In genomic region chr1:159938221-159938852, GRCh38 we compare ENCODE assay signal across 14 cellular contexts. TPM values are rescaled to one million over a fixed set of nuclear protein-coding genes. Genes with fewer than 3 reads are reported as not detected.
DNase-seq lines count a peak whose midpoint lies in the region; ATAC-seq and TF ChIP-seq lines count a peak whose summit lies in the region.
"Had no signal": no experiment of that assay in that cellular context is flagged by ENCODE, and none has a peak within 500 bp of the region (broad histone marks: within the 10 kb centered on the region; RNA-seq: fewer than 3 reads in every experiment).

No MANE protein-coding gene starts in this region.

- intact Hi-C loops in activated CD4-positive, alpha-beta T cell treated with anti-CD3 and anti-CD28 coated beads for 36 hours (cut with DNase I, micrococcal nuclease) = loop anchor here (5.0 kb wide), 2 partner anchors 144 to 439 kb away; partner anchors contain the start of gene KCNJ9 (in 1 of the 2)

- no peak for TF ChIP-seq CTCF in endothelial cell (IDR thresholded peaks at IDR 0.05; ENCODE audit: unreplicated experiment)

- no peaks in the 10 kb centered on the region for H3K9me3 Mint-ChIP-seq in activated CD4-positive, alpha-beta T cell treated with anti-CD3 and anti-CD28 coated beads for 36 hours (ENCODE audit: low read depth)
- no peaks in the 10 kb centered on the region for H3K9me3 Mint-ChIP-seq in endothelial cell (ENCODE audit: unreplicated experiment)
- no peaks in the 10 kb centered on the region for H3K9me3 Mint-ChIP-seq in stimulated activated naive B cell treated with anti-CD40 and anti-IgM and Interleukin-4, amounts not matched to agents 10 μg/mL and 1 μg/mL and 100 μg/mL, for 72 hours
- H3K9me3 Mint-ChIP-seq: naive thymus-derived CD8-positive, alpha-beta T cell had no signal

- no peak overlapping the region for H3K4me3 Mint-ChIP-seq in activated CD4-positive, alpha-beta T cell treated with anti-CD3 and anti-CD28 coated beads for 36 hours
- H3K4me3 Mint-ChIP-seq in endothelial cell (ENCODE audit: unreplicated experiment) = no peak overlapping the region
- no peak overlapping the region for H3K4me3 Mint-ChIP-seq in stimulated activated naive B cell treated with anti-CD40 and anti-IgM and Interleukin-4, amounts not matched to agents 10 μg/mL and 1 μg/mL and 100 μg/mL, for 72 hours
- H3K4me3 Mint-ChIP-seq: activated naive CD8-positive, alpha-beta T cell; naive thymus-derived CD8-positive, alpha-beta T cell had no signal

- peak; percentile 42 for ATAC-seq in activated CD4-positive, alpha-beta T cell treated with anti-CD3 and anti-CD28 coated beads for 36 hours
- peak; percentile 65 to 69 for ATAC-seq in stimulated activated naive B cell treated with anti-CD40 and anti-IgM and Interleukin-4, amounts not matched to agents 10 μg/mL and 1 μg/mL and 100 μg/mL, for 72 hours (replicated peaks)
- no peak for ATAC-seq in HG03139 (IDR thresholded peaks at IDR 0.05; ENCODE audit: unreplicated experiment)
- ATAC-seq: naive thymus-derived CD8-positive, alpha-beta T cell had no signal

- POLR2A ChIA-PET in activated CD4-positive, alpha-beta T cell treated with anti-CD3 and anti-CD28 coated beads for 36 hours (lab: Charles Lee) = interaction anchor here (0.5 to 0.6 kb wide), 2 partner anchors 10 to 13 kb away, joined by 3 read pairs; no protein-coding TSS in a partner anchor

- peaks cover 5% of the 10 kb centered on the region for H3K4me1 Mint-ChIP-seq in activated CD4-positive, alpha-beta T cell treated with anti-CD3 and anti-CD28 coated beads for 36 hours
- H3K4me1 Mint-ChIP-seq in endothelial cell (ENCODE audit: unreplicated experiment) = no peaks in the 10 kb centered on the region
- peaks cover 55 to 81% of the 10 kb centered on the region in 2 donors for H3K4me1 Mint-ChIP-seq in stimulated activated naive B cell treated with anti-CD40 and anti-IgM and Interleukin-4, amounts not matched to agents 10 μg/mL and 1 μg/mL and 100 μg/mL, for 72 hours

- H3K27me3 Mint-ChIP-seq in activated CD4-positive, alpha-beta T cell treated with anti-CD3 and anti-CD28 coated beads for 36 hours = peaks cover 11% of the 10 kb centered on the region
- H3K27me3 Mint-ChIP-seq in endothelial cell (ENCODE audit: unreplicated experiment) = peaks cover 22% of the 10 kb centered on the region
- H3K27me3 Mint-ChIP-seq in stimulated activated naive B cell treated with anti-CD40 and anti-IgM and Interleukin-4, amounts not matched to agents 10 μg/mL and 1 μg/mL and 100 μg/mL, for 72 hours = peaks cover 2 to 6% of the 10 kb centered on the region in 2 donors

- peak; percentile 27 for DNase-seq in activated CD4-positive, alpha-beta T cell treated with anti-CD3 and anti-CD28 coated beads for 36 hours
- no peak for DNase-seq in activated CD4-positive, alpha-beta T cell treated with anti-CD3 and anti-CD28 coated beads, Interleukin-2, amount 50 U/mL, for 4 hours
- DNase-seq in NCI-H82 treated with DMSO at 0.1 percent for 48 hours (lab: John Stamatoyannopoulos, UW; ENCODE audit: unreplicated experiment) (peak; percentile 78), endothelial cell (ENCODE audit: low spot score) (no peak), NAMALWA (ENCODE audit: low spot score) (no peak), GDM1 (lab: John Stamatoyannopoulos, UW) (no peak)
- no peak for DNase-seq in stimulated activated naive B cell treated with anti-CD40 and anti-IgM and Interleukin-4, amounts not matched to agents 10 μg/mL and 1 μg/mL and 100 μg/mL, for 72 hours
- DNase-seq: DMS79 treated with DMSO at 0.1 percent for 48 hours; naive thymus-derived CD8-positive, alpha-beta T cell; NCI-H1417 treated with DMSO at 0.1 percent for 48 hours had no signal

- CTCF ChIA-PET in activated CD4-positive, alpha-beta T cell treated with anti-CD3 and anti-CD28 coated beads for 36 hours (lab: Charles Lee) = interaction anchor here (0.7 to 12.5 kb wide), 10 partner anchors 8 to 140 kb away, joined by 3 to 237 read pairs (median 4); partner anchors contain the start of genes SLAMF9 and TAGLN2

- no peaks in the 10 kb centered on the region for H3K36me3 Mint-ChIP-seq in activated CD4-positive, alpha-beta T cell treated with anti-CD3 and anti-CD28 coated beads for 36 hours (ENCODE audit: low read depth)
- H3K36me3 Mint-ChIP-seq in endothelial cell (ENCODE audit: low read depth, unreplicated experiment) = peaks cover 4% of the 10 kb centered on the region
- H3K36me3 Mint-ChIP-seq in stimulated activated naive B cell treated with anti-CD40 and anti-IgM and Interleukin-4, amounts not matched to agents 10 μg/mL and 1 μg/mL and 100 μg/mL, for 72 hours = no peaks in the 10 kb centered on the region
- H3K36me3 Mint-ChIP-seq: activated naive CD8-positive, alpha-beta T cell; naive thymus-derived CD8-positive, alpha-beta T cell had no signal

- no peak overlapping the region for H3K27ac Mint-ChIP-seq in activated CD4-positive, alpha-beta T cell treated with anti-CD3 and anti-CD28 coated beads for 36 hours
- peak overlapping the region; percentile 20 for H3K27ac Mint-ChIP-seq in endothelial cell (ENCODE audit: unreplicated experiment)
- no peak overlapping the region for H3K27ac Mint-ChIP-seq in stimulated activated naive B cell treated with anti-CD40 and anti-IgM and Interleukin-4, amounts not matched to agents 10 μg/mL and 1 μg/mL and 100 μg/mL, for 72 hours
- H3K27ac Mint-ChIP-seq: activated naive CD8-positive, alpha-beta T cell had no signal

RNA-seq across cellular contexts. Expression of gene IGSF9, which starts 7.1 kb away (rescaled TPM):
- total RNA-seq in activated CD4-positive, alpha-beta T cell treated with anti-CD3 and anti-CD28 coated beads for 36 hours = under 1 TPM in 1 of 2 experiments, not detected in 1; 0.07 TPM
- total RNA-seq in endothelial cell (ENCODE audit: unreplicated experiment) = 2.2 TPM

RNA-seq across cellular contexts. Expression of gene TAGLN2, which starts 13.0 kb away (rescaled TPM):
- total RNA-seq in activated CD4-positive, alpha-beta T cell treated with anti-CD3 and anti-CD28 coated beads for 36 hours = 100 to 1,000 TPM; 410 to 495 TPM
- total RNA-seq in endothelial cell (ENCODE audit: unreplicated experiment) = 95.2 TPM

RNA-seq across cellular contexts. Expression of gene SLAMF9, which starts 15.7 kb away (rescaled TPM):
- not detected for total RNA-seq in activated CD4-positive, alpha-beta T cell treated with anti-CD3 and anti-CD28 coated beads for 36 hours
- not detected for total RNA-seq in endothelial cell (ENCODE audit: unreplicated experiment)
- total RNA-seq: A673; naive thymus-derived CD8-positive, alpha-beta T cell; urinary bladder had no signal

RNA-seq across cellular contexts. Expression of gene CFAP45, which starts 38.4 kb away (rescaled TPM):
- 1 to 10 TPM in 1 of 2 experiments, under 1 TPM in 1; 0.98 to 1.1 TPM for total RNA-seq in activated CD4-positive, alpha-beta T cell treated with anti-CD3 and anti-CD28 coated beads for 36 hours
- total RNA-seq in endothelial cell (ENCODE audit: unreplicated experiment) = 1.0 TPM

Comparison
In these comparisons a context has a peak if more than half of its experiments do, and no peak if none do; other contexts are left out.
1. DNase-seq: peak in activated CD4-positive, alpha-beta T cell treated with anti-CD3 and anti-CD28 coated beads for 36 hours (single experiment) and NCI-H82 treated with DMSO at 0.1 percent for 48 hours (single experiment); none in activated CD4-positive, alpha-beta T cell treated with anti-CD3 and anti-CD28 coated beads, Interleukin-2, amount 50 U/mL, for 4 hours (0 of 2), endothelial cell (single experiment), stimulated activated naive B cell treated with anti-CD40 and anti-IgM and Interleukin-4, amounts not matched to agents 10 μg/mL and 1 μg/mL and 100 μg/mL, for 72 hours (single experiment), NAMALWA (single experiment) and GDM1 (single experiment).